ENCODE assay signal across 2 cellular contexts in the genomic region with DNA sequence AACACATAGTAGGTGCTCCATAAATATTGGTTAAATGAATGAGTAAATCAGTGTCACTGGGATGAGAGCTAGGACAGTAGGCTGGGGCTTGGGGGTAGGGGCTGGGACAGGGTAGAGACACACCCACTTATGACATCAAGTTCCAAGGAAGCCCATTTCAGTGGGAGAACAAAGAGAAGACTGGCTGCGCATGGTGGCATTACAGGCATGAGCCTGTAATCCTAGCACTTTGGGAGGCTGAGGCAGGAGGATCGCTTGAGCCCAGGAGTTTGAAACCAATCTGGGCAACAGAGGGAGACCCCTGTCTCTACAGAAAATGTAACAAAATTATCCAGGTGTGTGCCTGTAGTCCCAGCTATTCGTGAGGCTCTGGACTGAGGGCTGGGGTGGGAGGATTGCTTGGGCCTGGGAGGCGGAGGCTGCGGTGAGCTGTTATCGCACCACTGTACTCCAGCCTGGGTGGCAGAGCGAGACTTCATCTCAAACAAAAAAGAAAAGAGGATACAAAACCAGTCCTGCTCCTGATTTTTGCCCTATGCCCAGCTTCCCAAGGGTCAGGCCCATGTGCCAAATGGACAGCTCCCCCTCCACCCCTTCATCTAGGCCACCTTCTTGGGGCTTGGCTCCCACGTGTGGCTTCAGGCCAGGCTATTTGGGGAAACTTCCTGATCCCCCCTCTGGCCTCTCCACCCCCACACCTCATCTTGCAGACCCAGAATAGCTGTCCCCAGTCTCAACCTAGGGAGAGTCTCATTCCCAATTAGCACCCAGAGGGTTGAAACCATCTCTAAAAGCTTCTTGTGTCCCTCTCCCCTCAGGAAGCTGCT.
TF ChIP-seq lines count a peak whose summit lies in the region.

No MANE protein-coding gene starts in this region.

TF ChIP-seq in HEK293, 187 proteins besides CTCF, POLR2A, EP300 and RAD21:
- peak; percentile 31; the same call in 1 of the 2 replicates for TF ChIP-seq KLF9 (tag by site-specific recombination; IDR thresholded peaks at IDR 0.05; ENCODE audit: low read depth)
- TF ChIP-seq, protein P1, sequence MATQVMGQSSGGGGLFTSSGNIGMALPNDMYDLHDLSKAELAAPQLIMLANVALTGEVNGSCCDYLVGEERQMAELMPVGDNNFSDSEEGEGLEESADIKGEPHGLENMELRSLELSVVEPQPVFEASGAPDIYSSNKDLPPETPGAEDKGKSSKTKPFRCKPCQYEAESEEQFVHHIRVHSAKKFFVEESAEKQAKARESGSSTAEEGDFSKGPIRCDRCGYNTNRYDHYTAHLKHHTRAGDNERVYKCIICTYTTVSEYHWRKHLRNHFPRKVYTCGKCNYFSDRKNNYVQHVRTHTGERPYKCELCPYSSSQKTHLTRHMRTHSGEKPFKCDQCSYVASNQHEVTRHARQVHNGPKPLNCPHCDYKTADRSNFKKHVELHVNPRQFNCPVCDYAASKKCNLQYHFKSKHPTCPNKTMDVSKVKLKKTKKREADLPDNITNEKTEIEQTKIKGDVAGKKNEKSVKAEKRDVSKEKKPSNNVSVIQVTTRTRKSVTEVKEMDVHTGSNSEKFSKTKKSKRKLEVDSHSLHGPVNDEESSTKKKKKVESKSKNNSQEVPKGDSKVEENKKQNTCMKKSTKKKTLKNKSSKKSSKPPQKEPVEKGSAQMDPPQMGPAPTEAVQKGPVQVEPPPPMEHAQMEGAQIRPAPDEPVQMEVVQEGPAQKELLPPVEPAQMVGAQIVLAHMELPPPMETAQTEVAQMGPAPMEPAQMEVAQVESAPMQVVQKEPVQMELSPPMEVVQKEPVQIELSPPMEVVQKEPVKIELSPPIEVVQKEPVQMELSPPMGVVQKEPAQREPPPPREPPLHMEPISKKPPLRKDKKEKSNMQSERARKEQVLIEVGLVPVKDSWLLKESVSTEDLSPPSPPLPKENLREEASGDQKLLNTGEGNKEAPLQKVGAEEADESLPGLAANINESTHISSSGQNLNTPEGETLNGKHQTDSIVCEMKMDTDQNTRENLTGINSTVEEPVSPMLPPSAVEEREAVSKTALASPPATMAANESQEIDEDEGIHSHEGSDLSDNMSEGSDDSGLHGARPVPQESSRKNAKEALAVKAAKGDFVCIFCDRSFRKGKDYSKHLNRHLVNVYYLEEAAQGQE (tag by site-specific recombination; IDR thresholded peaks at IDR 0.05): 0 out of 2 replicates have a peak, but pooled peaks have one; percentile 32
- TF ChIP-seq, protein P2, sequence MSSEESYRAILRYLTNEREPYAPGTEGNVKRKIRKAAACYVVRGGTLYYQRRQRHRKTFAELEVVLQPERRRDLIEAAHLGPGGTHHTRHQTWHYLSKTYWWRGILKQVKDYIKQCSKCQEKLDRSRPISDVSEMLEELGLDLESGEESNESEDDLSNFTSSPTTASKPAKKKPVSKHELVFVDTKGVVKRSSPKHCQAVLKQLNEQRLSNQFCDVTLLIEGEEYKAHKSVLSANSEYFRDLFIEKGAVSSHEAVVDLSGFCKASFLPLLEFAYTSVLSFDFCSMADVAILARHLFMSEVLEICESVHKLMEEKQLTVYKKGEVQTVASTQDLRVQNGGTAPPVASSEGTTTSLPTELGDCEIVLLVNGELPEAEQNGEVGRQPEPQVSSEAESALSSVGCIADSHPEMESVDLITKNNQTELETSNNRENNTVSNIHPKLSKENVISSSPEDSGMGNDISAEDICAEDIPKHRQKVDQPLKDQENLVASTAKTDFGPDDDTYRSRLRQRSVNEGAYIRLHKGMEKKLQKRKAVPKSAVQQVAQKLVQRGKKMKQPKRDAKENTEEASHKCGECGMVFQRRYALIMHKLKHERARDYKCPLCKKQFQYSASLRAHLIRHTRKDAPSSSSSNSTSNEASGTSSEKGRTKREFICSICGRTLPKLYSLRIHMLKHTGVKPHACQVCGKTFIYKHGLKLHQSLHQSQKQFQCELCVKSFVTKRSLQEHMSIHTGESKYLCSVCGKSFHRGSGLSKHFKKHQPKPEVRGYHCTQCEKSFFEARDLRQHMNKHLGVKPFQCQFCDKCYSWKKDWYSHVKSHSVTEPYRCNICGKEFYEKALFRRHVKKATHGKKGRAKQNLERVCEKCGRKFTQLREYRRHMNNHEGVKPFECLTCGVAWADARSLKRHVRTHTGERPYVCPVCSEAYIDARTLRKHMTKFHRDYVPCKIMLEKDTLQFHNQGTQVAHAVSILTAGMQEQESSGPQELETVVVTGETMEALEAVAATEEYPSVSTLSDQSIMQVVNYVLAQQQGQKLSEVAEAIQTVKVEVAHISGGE (tag by site-specific recombination; conservative IDR thresholded peaks at IDR 0.05; ENCODE audit: low read depth): no peak

TF ChIP-seq in K562, 482 proteins besides CTCF, POLR2A, EP300 and RAD21 (continues in another document):
- TF ChIP-seq SIRT6 (IDR thresholded peaks at IDR 0.05; ENCODE audit: low read depth, low read length) (no peak), NFIC (IDR thresholded peaks at IDR 0.05) (no peak), ARID1B (IDR thresholded peaks at IDR 0.05) (peak; percentile 49), ZZZ3 (IDR thresholded peaks at IDR 0.05) (no peak), ZSCAN32 (CRISPR knock-in tag; IDR thresholded peaks at IDR 0.05) (no peak), ZEB2 (IDR thresholded peaks at IDR 0.05) (0 out of 2 replicates have a peak, but pooled peaks have one; percentile 46), RBBP5 (IDR thresholded peaks at IDR 0.05; ENCODE audit: borderline replicate concordance, insufficient read depth, low read length, poor library complexity, severe bottlenecking) (peak; percentile 39), CBFA2T3 (IDR thresholded peaks at IDR 0.05) (peak; percentile 6; the same call in 1 of the 2 replicates), TBL1XR1 (IDR thresholded peaks at IDR 0.05; ENCODE audit: low read length in 2 of 2) (0 out of 4 replicates have a peak, but pooled peaks of 1 of the 2 experiments have one; percentile 19), SP1 (CRISPR knock-in tag; IDR thresholded peaks at IDR 0.05) (peak; percentile 39; the same call in 1 of the 2 replicates), SMARCE1 (IDR thresholded peaks at IDR 0.05) (peak; percentile 69; the same call in 1 of the 2 replicates), ZBTB8A (IDR thresholded peaks at IDR 0.05; ENCODE audit: partially characterized antibody) (no peak), PTTG1 (tag; IDR thresholded peaks at IDR 0.05; ENCODE audit: low read depth) (no peak), E2F3 (CRISPR knock-in tag; IDR thresholded peaks at IDR 0.05) (no peak), KLF16 (IDR thresholded peaks at IDR 0.05) (peak; percentile 34; the same call in 1 of the 2 replicates), ATF7 (IDR thresholded peaks at IDR 0.05) (peak; percentile 50), NRF1 (conservative IDR thresholded peaks at IDR 0.05 in 1 of 2, IDR thresholded peaks at IDR 0.05 in 1 of 2) (peak; percentile 32 to 54; a peak in 3 of 4 replicates), GABPA (tag; conservative IDR thresholded peaks at IDR 0.05; ENCODE audit: low read depth) (no peak), NBN (IDR thresholded peaks at IDR 0.05; ENCODE audit: low read depth) (no peak), EGR1 (conservative IDR thresholded peaks at IDR 0.05) (peak; percentile 52), ZNF324 (CRISPR knock-in tag; IDR thresholded peaks at IDR 0.05) (no peak), PURB (CRISPR knock-in tag; IDR thresholded peaks at IDR 0.05; ENCODE audit: low read depth) (no peak), BMI1 (IDR thresholded peaks at IDR 0.05; ENCODE audit: low read length) (no peak), CBX1 (IDR thresholded peaks at IDR 0.05; ENCODE audit: low read depth) (no peak), MAZ (CRISPR knock-in tag; conservative IDR thresholded peaks at IDR 0.05 in 1 of 2, IDR thresholded peaks at IDR 0.05 in 1 of 2) (0 out of 4 replicates have a peak, but pooled peaks of 1 of the 2 experiments have one; percentile 22), MTA3 (IDR thresholded peaks at IDR 0.05; ENCODE audit: borderline replicate concordance) (0 out of 2 replicates have a peak, but pooled peaks have one; percentile 37), ZNF668 (CRISPR knock-in tag; IDR thresholded peaks at IDR 0.05) (no peak), HNRNPK (IDR thresholded peaks at IDR 0.05; ENCODE audit: low read depth, low read length, poor library complexity, severe bottlenecking) (no peak), DPF2 (IDR thresholded peaks at IDR 0.05) (peak; percentile 29; the same call in 1 of the 2 replicates), SMAD4 (CRISPR knock-in tag; conservative IDR thresholded peaks at IDR 0.05) (peak; percentile 25; the same call in 1 of the 2 replicates), RBFOX2 (IDR thresholded peaks at IDR 0.05; ENCODE audit: low read depth, low read length) (no peak), ZKSCAN1 (IDR thresholded peaks at IDR 0.05; ENCODE audit: low read depth, low read length) (peak; percentile 45; the same call in 1 of the 2 replicates), ZBTB17 (CRISPR knock-in tag; IDR thresholded peaks at IDR 0.05) (0 out of 2 replicates have a peak, but pooled peaks have one; percentile 19), POU5F1 (IDR thresholded peaks at IDR 0.05; ENCODE audit: borderline replicate concordance, low read depth, low read length, partially characterized antibody) (no peak), POLR2AphosphoS2 (IDR thresholded peaks at IDR 0.05; ENCODE audit: low read length) (no peak), MEF2D (tag; conservative IDR thresholded peaks at IDR 0.05; ENCODE audit: low read depth) (0 out of 2 replicates have a peak, but pooled peaks have one; percentile 50), CTBP1 (IDR thresholded peaks at IDR 0.05; ENCODE audit: borderline replicate concordance) (peak; percentile 63; the same call in 1 of the 2 replicates)
- TF ChIP-seq, protein P3, sequence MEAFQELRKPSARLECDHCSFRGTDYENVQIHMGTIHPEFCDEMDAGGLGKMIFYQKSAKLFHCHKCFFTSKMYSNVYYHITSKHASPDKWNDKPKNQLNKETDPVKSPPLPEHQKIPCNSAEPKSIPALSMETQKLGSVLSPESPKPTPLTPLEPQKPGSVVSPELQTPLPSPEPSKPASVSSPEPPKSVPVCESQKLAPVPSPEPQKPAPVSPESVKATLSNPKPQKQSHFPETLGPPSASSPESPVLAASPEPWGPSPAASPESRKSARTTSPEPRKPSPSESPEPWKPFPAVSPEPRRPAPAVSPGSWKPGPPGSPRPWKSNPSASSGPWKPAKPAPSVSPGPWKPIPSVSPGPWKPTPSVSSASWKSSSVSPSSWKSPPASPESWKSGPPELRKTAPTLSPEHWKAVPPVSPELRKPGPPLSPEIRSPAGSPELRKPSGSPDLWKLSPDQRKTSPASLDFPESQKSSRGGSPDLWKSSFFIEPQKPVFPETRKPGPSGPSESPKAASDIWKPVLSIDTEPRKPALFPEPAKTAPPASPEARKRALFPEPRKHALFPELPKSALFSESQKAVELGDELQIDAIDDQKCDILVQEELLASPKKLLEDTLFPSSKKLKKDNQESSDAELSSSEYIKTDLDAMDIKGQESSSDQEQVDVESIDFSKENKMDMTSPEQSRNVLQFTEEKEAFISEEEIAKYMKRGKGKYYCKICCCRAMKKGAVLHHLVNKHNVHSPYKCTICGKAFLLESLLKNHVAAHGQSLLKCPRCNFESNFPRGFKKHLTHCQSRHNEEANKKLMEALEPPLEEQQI (IDR thresholded peaks at IDR 0.05): no peak
- TF ChIP-seq, protein P4, sequence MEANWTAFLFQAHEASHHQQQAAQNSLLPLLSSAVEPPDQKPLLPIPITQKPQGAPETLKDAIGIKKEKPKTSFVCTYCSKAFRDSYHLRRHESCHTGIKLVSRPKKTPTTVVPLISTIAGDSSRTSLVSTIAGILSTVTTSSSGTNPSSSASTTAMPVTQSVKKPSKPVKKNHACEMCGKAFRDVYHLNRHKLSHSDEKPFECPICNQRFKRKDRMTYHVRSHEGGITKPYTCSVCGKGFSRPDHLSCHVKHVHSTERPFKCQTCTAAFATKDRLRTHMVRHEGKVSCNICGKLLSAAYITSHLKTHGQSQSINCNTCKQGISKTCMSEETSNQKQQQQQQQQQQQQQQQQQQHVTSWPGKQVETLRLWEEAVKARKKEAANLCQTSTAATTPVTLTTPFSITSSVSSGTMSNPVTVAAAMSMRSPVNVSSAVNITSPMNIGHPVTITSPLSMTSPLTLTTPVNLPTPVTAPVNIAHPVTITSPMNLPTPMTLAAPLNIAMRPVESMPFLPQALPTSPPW (CRISPR knock-in tag; IDR thresholded peaks at IDR 0.05): peak; percentile 60; the same call in 1 of the 2 replicates
- TF ChIP-seq, protein P5, sequence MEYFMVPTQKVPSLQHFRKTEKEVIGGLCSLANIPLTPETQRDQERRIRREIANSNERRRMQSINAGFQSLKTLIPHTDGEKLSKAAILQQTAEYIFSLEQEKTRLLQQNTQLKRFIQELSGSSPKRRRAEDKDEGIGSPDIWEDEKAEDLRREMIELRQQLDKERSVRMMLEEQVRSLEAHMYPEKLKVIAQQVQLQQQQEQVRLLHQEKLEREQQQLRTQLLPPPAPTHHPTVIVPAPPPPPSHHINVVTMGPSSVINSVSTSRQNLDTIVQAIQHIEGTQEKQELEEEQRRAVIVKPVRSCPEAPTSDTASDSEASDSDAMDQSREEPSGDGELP (CRISPR knock-in tag; IDR thresholded peaks at IDR 0.05; ENCODE audit: borderline replicate concordance): peak; percentile 33; the same call in 1 of the 2 replicates
- TF ChIP-seq, protein P6, sequence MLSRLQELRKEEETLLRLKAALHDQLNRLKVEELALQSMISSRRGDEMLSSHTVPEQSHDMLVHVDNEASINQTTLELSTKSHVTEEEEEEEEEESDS (CRISPR knock-in tag; IDR thresholded peaks at IDR 0.05): no peak
- TF ChIP-seq, protein P7, sequence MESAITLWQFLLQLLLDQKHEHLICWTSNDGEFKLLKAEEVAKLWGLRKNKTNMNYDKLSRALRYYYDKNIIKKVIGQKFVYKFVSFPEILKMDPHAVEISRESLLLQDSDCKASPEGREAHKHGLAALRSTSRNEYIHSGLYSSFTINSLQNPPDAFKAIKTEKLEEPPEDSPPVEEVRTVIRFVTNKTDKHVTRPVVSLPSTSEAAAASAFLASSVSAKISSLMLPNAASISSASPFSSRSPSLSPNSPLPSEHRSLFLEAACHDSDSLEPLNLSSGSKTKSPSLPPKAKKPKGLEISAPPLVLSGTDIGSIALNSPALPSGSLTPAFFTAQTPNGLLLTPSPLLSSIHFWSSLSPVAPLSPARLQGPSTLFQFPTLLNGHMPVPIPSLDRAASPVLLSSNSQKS (CRISPR knock-in tag; IDR thresholded peaks at IDR 0.05): no peak
- TF ChIP-seq, protein P8, sequence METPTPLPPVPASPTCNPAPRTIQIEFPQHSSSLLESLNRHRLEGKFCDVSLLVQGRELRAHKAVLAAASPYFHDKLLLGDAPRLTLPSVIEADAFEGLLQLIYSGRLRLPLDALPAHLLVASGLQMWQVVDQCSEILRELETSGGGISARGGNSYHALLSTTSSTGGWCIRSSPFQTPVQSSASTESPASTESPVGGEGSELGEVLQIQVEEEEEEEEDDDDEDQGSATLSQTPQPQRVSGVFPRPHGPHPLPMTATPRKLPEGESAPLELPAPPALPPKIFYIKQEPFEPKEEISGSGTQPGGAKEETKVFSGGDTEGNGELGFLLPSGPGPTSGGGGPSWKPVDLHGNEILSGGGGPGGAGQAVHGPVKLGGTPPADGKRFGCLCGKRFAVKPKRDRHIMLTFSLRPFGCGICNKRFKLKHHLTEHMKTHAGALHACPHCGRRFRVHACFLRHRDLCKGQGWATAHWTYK (CRISPR knock-in tag; IDR thresholded peaks at IDR 0.05): no peak
- TF ChIP-seq, protein P9, sequence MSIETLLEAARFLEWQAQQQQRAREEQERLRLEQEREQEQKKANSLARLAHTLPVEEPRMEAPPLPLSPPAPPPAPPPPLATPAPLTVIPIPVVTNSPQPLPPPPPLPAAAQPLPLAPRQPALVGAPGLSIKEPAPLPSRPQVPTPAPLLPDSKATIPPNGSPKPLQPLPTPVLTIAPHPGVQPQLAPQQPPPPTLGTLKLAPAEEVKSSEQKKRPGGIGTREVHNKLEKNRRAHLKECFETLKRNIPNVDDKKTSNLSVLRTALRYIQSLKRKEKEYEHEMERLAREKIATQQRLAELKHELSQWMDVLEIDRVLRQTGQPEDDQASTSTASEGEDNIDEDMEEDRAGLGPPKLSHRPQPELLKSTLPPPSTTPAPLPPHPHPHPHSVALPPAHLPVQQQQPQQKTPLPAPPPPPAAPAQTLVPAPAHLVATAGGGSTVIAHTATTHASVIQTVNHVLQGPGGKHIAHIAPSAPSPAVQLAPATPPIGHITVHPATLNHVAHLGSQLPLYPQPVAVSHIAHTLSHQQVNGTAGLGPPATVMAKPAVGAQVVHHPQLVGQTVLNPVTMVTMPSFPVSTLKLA (conservative IDR thresholded peaks at IDR 0.05): no peak
